In genomic region chr9:96413312-96414221, GRCh38 we compare ENCODE assay signal across 9 cellular contexts. TPM values are rescaled to one million over a fixed set of nuclear protein-coding genes. Genes with fewer than 3 reads are reported as not detected.
DNase-seq lines count a peak whose midpoint lies in the region; ATAC-seq, FAIRE-seq and TF ChIP-seq lines count a peak whose summit lies in the region.
"Had no signal": no experiment of that assay in that cellular context is flagged by ENCODE, and none has a peak within 500 bp of the region (broad histone marks: within the 10 kb centered on the region; RNA-seq: fewer than 3 reads in every experiment).

No MANE protein-coding gene starts in this region.

- peaks cover 40% of the 10 kb centered on the region for H3K4me1 Mint-ChIP-seq in CD8-positive, alpha-beta T cell (ENCODE audit: low read depth)

- TF ChIP-seq RAD21 in H1 (IDR thresholded peaks at IDR 0.05 in 1 of 2, conservative IDR thresholded peaks at IDR 0.05 in 1 of 2; ENCODE audit: low read depth in 2 of 2, low read length in 2 of 2), result no peak

- H3K9ac ChIP-seq in H1 (replicated peaks in 1 of 4; ENCODE audit: extremely low read depth in 1 of 4, low read depth in 3 of 4, low read length in 3 of 4), result no peak overlapping the region

- H3K4me3 ChIP-seq in CD8-positive, alpha-beta T cell (ENCODE audit: low read depth, low read length), result peak overlapping the region; percentile 12
- H3K4me3 ChIP-seq in H1 (ENCODE audit: extremely low read depth in 1 of 4, insufficient read depth in 2 of 4, low read depth in 3 of 4, low read length in 4 of 4) (no peak overlapping the region), transverse colon (peak overlapping the region in 1 of 4 donors; percentile 3)

- no peaks in the 10 kb centered on the region for H3K27me3 ChIP-seq in CD8-positive, alpha-beta T cell (ENCODE audit: insufficient read depth, low read length)
- H3K27me3 ChIP-seq in H1 (replicated peaks in 1 of 4; ENCODE audit: control insufficient read depth in 3 of 4, extremely low read depth in 1 of 4, insufficient read depth in 3 of 4, low read length in 3 of 4) (no peaks in the 10 kb centered on the region), transverse colon (no peaks in the 10 kb centered on the region)

- peaks cover 6 to 11% of the 10 kb centered on the region in 2 experiments for H4K20me1 ChIP-seq in H1 (replicated peaks in 1 of 2; ENCODE audit: control insufficient read depth in 1 of 2, insufficient read depth in 2 of 2, low read length in 2 of 2)

- DNase-seq in CD8-positive, alpha-beta T cell, result peak in 2 of 7 experiments; percentile 18 to 22
- DNase-seq in NCI-H526 (lab: John Stamatoyannopoulos, UW) (peak; percentile 9 to 49), H1 (ENCODE audit: low read depth in 1 of 2, low spot score in 2 of 2) (no peak), transverse colon (peak; percentile 27), cerebellar nuclear complex (lab: John Stamatoyannopoulos, UW) (no peak)

- H3K9me3 ChIP-seq in CD8-positive, alpha-beta T cell (ENCODE audit: low read length), result no peaks in the 10 kb centered on the region
- H3K9me3 ChIP-seq in H1 (ENCODE audit: insufficient read depth in 2 of 2, low read depth in 1 of 2, low read length in 1 of 2) (no peaks in the 10 kb centered on the region), transverse colon (no peaks in the 10 kb centered on the region)

- peak overlapping the region; percentile 90 for H3K27ac Mint-ChIP-seq in CD8-positive, alpha-beta T cell

- H3K23ac ChIP-seq in H1 (ENCODE audit: insufficient read length), result no peak overlapping the region

- H2AFZ ChIP-seq in H1 (ENCODE audit: low read length), result no peak overlapping the region

- CTCF ChIA-PET in CD8-positive, alpha-beta T cell (lab: Charles Lee), result interaction anchor here (0.8 to 2.4 kb wide), 7 partner anchors 10 to 87 kb away, joined by 3 to 14 read pairs (median 4); partner anchors contain the start of gene HABP4
- CTCF ChIA-PET in H1 (lab: Charles Lee; ENCODE audit: partially characterized antibody), result interaction anchor here (0.6 to 2.0 kb wide), 4 partner anchors 39 to 1547 kb away, joined by 3 to 8 read pairs (median 4); no protein-coding TSS in a partner anchor

- H3K36me3 ChIP-seq in CD8-positive, alpha-beta T cell (ENCODE audit: insufficient read depth, low read length), result no peaks in the 10 kb centered on the region
- H3K36me3 ChIP-seq in H1 (ENCODE audit: control insufficient read depth in 2 of 4, insufficient read depth in 4 of 4, low read length in 3 of 4), result peaks cover 0 to 5% (median 2%) of the 10 kb centered on the region in 4 experiments; a peak in 3 of 8 replicates
- H3K36me3 ChIP-seq in transverse colon, result no peaks in the 10 kb centered on the region

- no peak for FAIRE-seq in H1 (lab: Jason Lieb, UNC)

- no peak overlapping the region for H4K5ac ChIP-seq in H1 (ENCODE audit: insufficient read length, low read depth, low read length)

- peaks cover 24% of the 10 kb centered on the region for H3K4me1 ChIP-seq in CD8-positive, alpha-beta T cell (ENCODE audit: insufficient read depth, low read length)
- H3K4me1 ChIP-seq in H1 (replicated peaks in 1 of 4; ENCODE audit: control insufficient read depth in 3 of 4, insufficient read depth in 4 of 4, low read length in 3 of 4), result peaks cover 0 to 13% (median 4%) of the 10 kb centered on the region in 4 experiments; a peak in 4 of 7 replicates
- peaks cover 0 to 25% (median 14%) of the 10 kb centered on the region in 4 donors for H3K4me1 ChIP-seq in transverse colon

- peaks cover 2 to 75% of the 10 kb centered on the region in 2 experiments; a peak in 3 of 4 replicates for H3K79me2 ChIP-seq in H1 (ENCODE audit: control insufficient read depth in 1 of 2, insufficient read depth in 2 of 2, low read length in 2 of 2)

- no peak overlapping the region for H4K91ac ChIP-seq in H1 (replicated peaks; ENCODE audit: insufficient read length, low read length)

- H4K8ac ChIP-seq in H1 (ENCODE audit: extremely low read depth, insufficient read depth, low read length), result no peak overlapping the region

- H3K56ac ChIP-seq in H1 (replicated peaks; ENCODE audit: insufficient read length, low read depth, low read length), result no peak overlapping the region

- peak overlapping the region; percentile 21; the same call in 1 of the 2 replicates for H2BK12ac ChIP-seq in H1 (ENCODE audit: low read depth, low read length)

- no peak overlapping the region for H3K4me2 ChIP-seq in H1 (ENCODE audit: insufficient read depth in 1 of 2, low read depth in 2 of 2, low read length in 2 of 2)

- H3K27me3 Mint-ChIP-seq in CD8-positive, alpha-beta T cell (ENCODE audit: low read depth), result no peaks in the 10 kb centered on the region

- H3K4ac ChIP-seq in H1 (replicated peaks; ENCODE audit: insufficient read length, low read depth, low read length), result no peak overlapping the region

- peak overlapping the region; percentile 71 for H3K4me3 Mint-ChIP-seq in CD8-positive, alpha-beta T cell

- no peak overlapping the region for H2AK5ac ChIP-seq in H1 (ENCODE audit: low read depth, low read length)

- no peak for TF ChIP-seq CTCF in CD8-positive, alpha-beta T cell (IDR thresholded peaks at IDR 0.05)
- TF ChIP-seq CTCF in H1 (IDR thresholded peaks at IDR 0.05; ENCODE audit: control extremely low read depth in 1 of 3, insufficient read depth in 1 of 3, low read depth in 1 of 3, low read length in 3 of 3) (no peak), transverse colon (IDR thresholded peaks at IDR 0.05) (no peak)

- POLR2A ChIA-PET in CD8-positive, alpha-beta T cell (lab: Charles Lee), result interaction anchor here (0.9 to 2.2 kb wide), 5 partner anchors 13 to 86 kb away, joined by 3 to 10 read pairs (median 4); partner anchors contain the start of gene SLC35D2
- POLR2A ChIA-PET in H1 (lab: Charles Lee; ENCODE audit: partially characterized antibody), result interaction anchor here (0.6 to 1.5 kb wide), 4 partner anchors 9 to 659 kb away, joined by 3 read pairs; partner anchors contain the start of gene ERCC6L2

- no peak overlapping the region for H2BK20ac ChIP-seq in H1 (ENCODE audit: low read length)

- in situ Hi-C loops in transverse colon (cut with MboI; ENCODE audit: low pct_ligation_motif_present in 1 of 4, low pct_unique_long_range_greater_than_20kb in 1 of 4, low sequenced_read_pairs in 3 of 4), result no loop called here

- no peak overlapping the region for H2BK5ac ChIP-seq in H1 (ENCODE audit: low read depth, low read length)

- no peak for ATAC-seq in CD8-positive, alpha-beta T cell
- peak; percentile 34 for ATAC-seq in GM21529 (IDR thresholded peaks at IDR 0.05; ENCODE audit: unreplicated experiment)
- ATAC-seq in HG03571 (IDR thresholded peaks at IDR 0.05; ENCODE audit: unreplicated experiment), result no peak
- ATAC-seq in HG03039 (IDR thresholded peaks at IDR 0.05; ENCODE audit: unreplicated experiment), result no peak
- ATAC-seq: HCT116 had no signal

- H3K9me3 Mint-ChIP-seq in CD8-positive, alpha-beta T cell, result no peaks in the 10 kb centered on the region

- intact Hi-C loops in CD8-positive, alpha-beta T cell (cut with DNase I, micrococcal nuclease), result loop anchor here (10.0 kb wide), 2 partner anchors 539 to 1001 kb away; partner anchors contain the start of genes ERCC6L2 (in 1 of the 2) and TDRD7 (in 1 of the 2)
- intact Hi-C loops in transverse colon (cut with DNase I; ENCODE audit: low total_unique reads), result loop anchor here (10.0 kb wide), 1 partner anchor 241 kb away; the partner anchor contains the start of gene PRXL2C

- no peaks in the 10 kb centered on the region for H3K36me3 Mint-ChIP-seq in CD8-positive, alpha-beta T cell

- H3K27ac ChIP-seq in CD8-positive, alpha-beta T cell (ENCODE audit: low read depth, low read length), result peak overlapping the region; percentile 14
- H3K27ac ChIP-seq in H1 (ENCODE audit: low read depth, low read length) (no peak overlapping the region), transverse colon (peak overlapping the region; percentile 47 to 62 (median 56))

- H2BK15ac ChIP-seq in H1 (ENCODE audit: low read length), result no peak overlapping the region

- WGBS in H1 (ENCODE audit: extremely low coverage in 1 of 2, insufficient coverage in 1 of 2, insufficient read length in 1 of 2, insufficient replicate concordance in 2 of 2, low coverage in 1 of 2, low lambda C conversion rate in 2 of 2, missing lambda C conversion rate in 1 of 2), 2 experiments, result 90% methylated on average over 7 of the region's 7 CpGs; no CpG with 5 or more reads in 1 of the 2 experiments
- WGBS in transverse colon (ENCODE audit: low coverage in 1 of 2), 2 donors, result 35 to 43% methylated on average over 7 of the region's 7 CpGs

- H3K18ac ChIP-seq in H1 (ENCODE audit: extremely low read depth, low read length), result no peak overlapping the region

- no peak overlapping the region for H3K14ac ChIP-seq in H1 (ENCODE audit: insufficient read length)

- peaks cover 4% of the 10 kb centered on the region; the same call in 1 of the 2 replicates for H3K79me1 ChIP-seq in H1 (ENCODE audit: low read depth, low read length)

- TF ChIP-seq POLR2A in H1 (IDR thresholded peaks at IDR 0.05; ENCODE audit: control extremely low read depth in 1 of 2, low read depth in 2 of 2, low read length in 2 of 2) (no peak), transverse colon (IDR thresholded peaks at IDR 0.05) (no peak)

- TF ChIP-seq EP300 in H1 (IDR thresholded peaks at IDR 0.05; ENCODE audit: borderline replicate concordance in 1 of 2, low read depth in 2 of 2, low read length in 2 of 2) (no peak), transverse colon (IDR thresholded peaks at IDR 0.05; ENCODE audit: low read depth) (no peak)

- H2BK120ac ChIP-seq in H1 (replicated peaks; ENCODE audit: low read depth, low read length), result no peak overlapping the region

- H3K23me2 ChIP-seq in H1 (ENCODE audit: low read depth, low read length), result peaks cover 9% of the 10 kb centered on the region

RNA-seq across cellular contexts. Expression of gene ZNF367, which starts 4.6 kb away (rescaled TPM):
- 1 to 10 TPM; 6.1 to 6.4 TPM for total RNA-seq in CD8-positive, alpha-beta T cell
- 6.7 and 8.2 TPM in 2 replicates for total RNA-seq in H1 (2021; fragmentation: NEBNext Ultra II Directional; extraction: Animal tissue kit (Norgen Biotek cat#: 25700))
- polyA plus RNA-seq in H1 (2011; rRNA removed), result 2.0 and 2.2 TPM in 2 replicates
- 3.9 TPM for polyA plus RNA-seq in H1 (2011; cell fraction: cytosol; rRNA removed)
- 3.5 TPM for polyA plus RNA-seq in H1 (2011; cell fraction: nucleus; rRNA removed)
- polyA plus RNA-seq in H1 (2012, experiment 1 of 2), result 2.6 to 5.1 TPM (median 3.0 TPM) in 4 replicates
- polyA plus RNA-seq in H1 (2012, experiment 2 of 2), result 0.59 TPM
- polyA plus RNA-seq in H1 (2013, experiment 1 of 2), result 4.4 TPM
- 3.9 TPM for polyA plus RNA-seq in H1 (2013, experiment 2 of 2)
- 3.1 and 3.4 TPM in 2 replicates for polyA minus RNA-seq in H1 (2011; rRNA and poly(A)+ RNA removed)
- 5.0 TPM for polyA minus RNA-seq in H1 (2011; cell fraction: cytosol; rRNA and poly(A)+ RNA removed)
- 5.7 TPM for polyA minus RNA-seq in H1 (2011; cell fraction: nucleus; rRNA and poly(A)+ RNA removed)
- 1 to 10 TPM in 3 of 4 donors, not detected in 1; 1.2 to 2.1 (median 1.4) TPM for total RNA-seq in transverse colon

RNA-seq across cellular contexts. Expression of gene SLC35D2, which starts 30.1 kb away (rescaled TPM):
- 10 to 100 TPM; 18.5 to 20.5 TPM for total RNA-seq in CD8-positive, alpha-beta T cell
- total RNA-seq in H1 (2021; fragmentation: NEBNext Ultra II Directional; extraction: Animal tissue kit (Norgen Biotek cat#: 25700)), result 11.5 and 13.7 TPM in 2 replicates
- polyA plus RNA-seq in H1 (2011; rRNA removed), result 7.0 and 9.6 TPM in 2 replicates
- 10.8 TPM for polyA plus RNA-seq in H1 (2011; cell fraction: cytosol; rRNA removed)
- 5.7 TPM for polyA plus RNA-seq in H1 (2011; cell fraction: nucleus; rRNA removed)
- polyA plus RNA-seq in H1 (2012, experiment 1 of 2), result 13.5 to 19.7 TPM (median 15.7 TPM) in 4 replicates
- polyA plus RNA-seq in H1 (2012, experiment 2 of 2), result 7.9 TPM
- polyA plus RNA-seq in H1 (2013, experiment 1 of 2), result 13.4 TPM
- polyA plus RNA-seq in H1 (2013, experiment 2 of 2), result 16.3 TPM
- polyA minus RNA-seq in H1 (2011; rRNA and poly(A)+ RNA removed), result 4.1 and 4.9 TPM in 2 replicates
- 4.0 TPM for polyA minus RNA-seq in H1 (2011; cell fraction: cytosol; rRNA and poly(A)+ RNA removed)
- polyA minus RNA-seq in H1 (2011; cell fraction: nucleus; rRNA and poly(A)+ RNA removed), result 7.2 TPM
- total RNA-seq in transverse colon, result 10 to 100 TPM; 35.4 to 91.3 (median 72.7) TPM

RNA-seq across cellular contexts. Expression of gene HABP4, which starts 36.4 kb away (rescaled TPM):
- 10 to 100 TPM; 31.9 to 32.6 TPM for total RNA-seq in CD8-positive, alpha-beta T cell
- total RNA-seq in H1 (2021; fragmentation: NEBNext Ultra II Directional; extraction: Animal tissue kit (Norgen Biotek cat#: 25700)), result 10.5 and 11.2 TPM in 2 replicates
- 3.3 and 3.8 TPM in 2 replicates for polyA plus RNA-seq in H1 (2011; rRNA removed)
- polyA plus RNA-seq in H1 (2011; cell fraction: cytosol; rRNA removed), result 7.9 TPM
- polyA plus RNA-seq in H1 (2011; cell fraction: nucleus; rRNA removed), result 3.3 TPM
- polyA plus RNA-seq in H1 (2012, experiment 1 of 2), result 9.9 to 11.6 TPM (median 10.5 TPM) in 4 replicates
- polyA plus RNA-seq in H1 (2012, experiment 2 of 2), result 3.3 TPM
- 7.0 TPM for polyA plus RNA-seq in H1 (2013, experiment 1 of 2)
- 7.1 TPM for polyA plus RNA-seq in H1 (2013, experiment 2 of 2)
- polyA minus RNA-seq in H1 (2011; rRNA and poly(A)+ RNA removed), result 1.5 and 2.0 TPM in 2 replicates
- 3.2 TPM for polyA minus RNA-seq in H1 (2011; cell fraction: cytosol; rRNA and poly(A)+ RNA removed)
- polyA minus RNA-seq in H1 (2011; cell fraction: nucleus; rRNA and poly(A)+ RNA removed), result 2.5 TPM
- 10 to 100 TPM in 1 of 4 donors, 1 to 10 TPM in 3; 1.9 to 11.3 (median 5.0) TPM for total RNA-seq in transverse colon

Comparison
In these comparisons a context has a peak if more than half of its experiments do, and no peak if none do; other contexts are left out.
1. DNase-seq: peak in NCI-H526 (2 of 2) and transverse colon (single experiment); none in H1 (0 of 2) and cerebellar nuclear complex (0 of 2).